In the genomic region with DNA sequence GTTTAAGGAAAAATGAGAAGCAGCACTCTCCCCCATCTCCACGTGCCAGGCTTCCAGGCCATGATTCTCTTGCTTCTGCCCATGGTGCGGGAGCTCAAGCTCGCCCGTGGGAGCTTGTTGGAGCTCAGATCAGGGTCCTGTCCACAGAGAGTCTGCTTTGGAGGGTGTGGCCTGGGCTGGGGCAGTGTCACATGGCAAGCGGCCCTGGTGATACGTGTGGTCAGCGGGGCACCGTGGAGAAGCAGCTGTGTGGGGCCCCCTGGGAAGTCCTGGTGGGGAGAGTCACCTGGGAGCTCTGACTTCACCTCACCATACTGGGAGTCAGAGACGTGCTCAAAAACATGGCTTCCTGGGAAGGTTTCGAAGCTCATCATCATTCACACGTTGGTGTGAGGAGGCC, we compare ENCODE assay signal across 11 cellular contexts.
"Had no signal": no experiment of that assay in that cellular context is flagged by ENCODE, and none has a peak within 500 bp of the region (broad histone marks: within the 10 kb centered on the region; RNA-seq: fewer than 3 reads in every experiment).

No MANE protein-coding gene starts in this region.

- H3K27ac ChIP-seq: body of pancreas, left lung, ovary had no signal

- H3K4me3 ChIP-seq: body of pancreas, left lung, ovary, tibial nerve had no signal

- H3K36me3 Mint-ChIP-seq: activated naive CD4-positive, alpha-beta T cell treated with anti-CD3 and anti-CD28 coated beads, Interleukin-2, amount 50 U/mL, for 24 hours had no signal

- H3K36me3 ChIP-seq: left lung, ovary, tibial nerve had no signal

- H3K27ac Mint-ChIP-seq: activated naive CD4-positive, alpha-beta T cell treated with anti-CD3 and anti-CD28 coated beads, Interleukin-2, amount 50 U/mL, for 24 hours; activated T-helper 2 cell treated with anti-CD3 and anti-CD28 coated beads, Interferon-gamma antibody, Interleukin-2, Interleukin-4, amounts not matched to agents 10 μg/mL and 5 μg/mL and 100 μg/mL, durations not matched to agents 14 hours and 24 hours and 36 hours had no signal

- DNase-seq: activated CD4-positive, alpha-beta T cell treated with anti-CD3 and anti-CD28 coated beads, Interleukin-2, amount 50 U/mL, for 48 hours; amniotic stem cell; left lung; mesenchymal stem cell; stimulated activated CD4-positive, alpha-beta T cell treated with anti-CD3 and anti-CD28 coated beads, Interleukin-4, amount 100 ng/mL, for 4 hours; T-helper 2 cell had no signal

- H3K4me1 Mint-ChIP-seq: activated naive CD4-positive, alpha-beta T cell treated with anti-CD3 and anti-CD28 coated beads, Interleukin-2, amount 50 U/mL, for 24 hours had no signal

- ATAC-seq: body of pancreas, left lung had no signal

- H3K4me3 Mint-ChIP-seq: activated naive CD4-positive, alpha-beta T cell treated with anti-CD3 and anti-CD28 coated beads, Interleukin-2, amount 50 U/mL, for 24 hours had no signal

- H3K9me3 Mint-ChIP-seq: activated naive CD4-positive, alpha-beta T cell treated with anti-CD3 and anti-CD28 coated beads, Interleukin-2, amount 50 U/mL, for 24 hours; activated T-helper 2 cell treated with anti-CD3 and anti-CD28 coated beads, Interferon-gamma antibody, Interleukin-2, Interleukin-4, amounts not matched to agents 10 μg/mL and 5 μg/mL and 100 μg/mL, durations not matched to agents 14 hours and 24 hours and 36 hours had no signal

- H3K9me3 ChIP-seq: body of pancreas, left lung, ovary, tibial nerve had no signal

- H3K27me3 ChIP-seq: body of pancreas, left lung, ovary, tibial nerve had no signal

- H3K27me3 Mint-ChIP-seq: activated naive CD4-positive, alpha-beta T cell treated with anti-CD3 and anti-CD28 coated beads, Interleukin-2, amount 50 U/mL, for 24 hours had no signal
